In the genomic region with DNA sequence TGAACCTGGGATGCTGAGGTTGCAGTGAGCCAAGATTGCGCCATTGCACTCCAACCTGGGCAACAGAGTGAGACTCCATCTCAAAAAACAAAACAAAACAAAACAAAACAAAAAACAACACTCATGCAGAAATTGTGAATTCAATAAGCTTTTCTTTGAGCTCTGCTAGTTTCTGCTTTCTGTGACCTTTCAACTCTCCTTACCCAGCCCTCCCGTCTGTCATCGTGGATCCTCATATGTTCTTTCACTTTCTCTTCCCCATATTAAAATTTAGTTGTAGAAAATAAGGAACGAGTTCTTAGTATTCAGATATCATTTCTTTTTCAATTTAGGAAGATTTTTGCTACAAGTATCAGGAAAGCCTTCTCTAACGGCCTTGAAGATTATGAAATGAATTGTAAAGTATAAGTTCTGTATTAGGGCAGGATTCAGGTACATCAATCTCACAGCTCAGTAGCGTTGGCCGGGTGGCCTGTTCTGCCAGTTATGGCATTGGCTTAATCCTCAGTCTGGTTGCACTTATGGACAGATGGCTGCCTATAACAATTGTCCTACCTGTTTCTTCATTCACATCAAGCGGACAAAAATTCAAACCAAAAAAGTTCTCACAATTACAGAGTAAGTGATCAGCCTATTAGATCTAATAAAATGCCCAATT, we compare ENCODE assay signal across 18 cellular contexts.
"Had no signal": no experiment of that assay in that cellular context is flagged by ENCODE, and none has a peak within 500 bp of the region (broad histone marks: within the 10 kb centered on the region; RNA-seq: fewer than 3 reads in every experiment).

No MANE protein-coding gene starts in this region.

- H3K36me3 Mint-ChIP-seq: natural killer cell; stimulated activated naive B cell treated with anti-CD40 and anti-IgM and Interleukin-4, amounts not matched to agents 10 μg/mL and 1 μg/mL and 100 μg/mL, for 72 hours had no signal

- ATAC-seq: activated CD4-positive, CD25-positive, alpha-beta regulatory T cell treated with anti-CD3 and anti-CD28 coated beads, Interleukin-2, amount 50 U/mL, for 24 hours; activated naive CD8-positive, alpha-beta T cell treated with anti-CD3 and anti-CD28 coated beads, Interleukin-2, amount 50 U/mL, for 24 hours; activated T-helper 17 cell treated with anti-CD3 and anti-CD28 coated beads, Interleukin-2, amount 50 U/mL, for 72 hours; left ventricle myocardium superior; natural killer cell; stimulated activated naive B cell treated with anti-CD40 and anti-IgM and Interleukin-4, amounts not matched to agents 10 μg/mL and 1 μg/mL and 100 μg/mL, for 72 hours had no signal

- H3K27me3 ChIP-seq: neutrophil, tibial artery, uterus had no signal

- DNase-seq: activated naive CD4-positive, alpha-beta T cell treated with anti-CD3 and anti-CD28 coated beads for 36 hours; activated naive CD8-positive, alpha-beta T cell treated with anti-CD3 and anti-CD28 coated beads, Interleukin-2, amount 50 U/mL, for 24 hours; aorta; cerebellar nuclear complex; effector CD8-positive, alpha-beta T cell; foreskin fibroblast; hippocampal formation; left ventricle myocardium superior; natural killer cell; posterior cingulate gyrus; stimulated activated CD4-positive, alpha-beta T cell treated with anti-CD3 and anti-CD28 coated beads, Interleukin-15, amount 100 ng/mL, for 24 hours; stimulated activated CD4-positive, alpha-beta T cell treated with anti-CD3 and anti-CD28 coated beads, Interleukin-4, amount 100 ng/mL, for 1 hour; stimulated activated naive B cell treated with anti-CD40 and anti-IgM and Interleukin-4, amounts not matched to agents 10 μg/mL and 1 μg/mL and 100 μg/mL, for 72 hours; tibial artery; uterus had no signal

- H3K4me3 ChIP-seq: tibial artery, uterus had no signal

- H3K36me3 ChIP-seq: neutrophil, tibial artery, uterus had no signal

- H3K27me3 Mint-ChIP-seq: activated naive CD8-positive, alpha-beta T cell treated with anti-CD3 and anti-CD28 coated beads, Interleukin-2, amount 50 U/mL, for 24 hours; activated T-helper 17 cell treated with anti-CD3 and anti-CD28 coated beads, Interleukin-2, amount 50 U/mL, for 72 hours; stimulated activated naive B cell treated with anti-CD40 and anti-IgM and Interleukin-4, amounts not matched to agents 10 μg/mL and 1 μg/mL and 100 μg/mL, for 72 hours had no signal

- H3K4me1 ChIP-seq: tibial artery, uterus had no signal

- H3K9me3 Mint-ChIP-seq: activated naive CD8-positive, alpha-beta T cell treated with anti-CD3 and anti-CD28 coated beads, Interleukin-2, amount 50 U/mL, for 24 hours had no signal

- H3K27ac Mint-ChIP-seq: activated naive CD4-positive, alpha-beta T cell treated with anti-CD3 and anti-CD28 coated beads for 36 hours; activated naive CD8-positive, alpha-beta T cell treated with anti-CD3 and anti-CD28 coated beads, Interleukin-2, amount 50 U/mL, for 24 hours; activated T-helper 17 cell treated with anti-CD3 and anti-CD28 coated beads, Interleukin-2, amount 50 U/mL, for 72 hours; natural killer cell; stimulated activated naive B cell treated with anti-CD40 and anti-IgM and Interleukin-4, amounts not matched to agents 10 μg/mL and 1 μg/mL and 100 μg/mL, for 72 hours had no signal

- H3K4me3 Mint-ChIP-seq: activated naive CD4-positive, alpha-beta T cell treated with anti-CD3 and anti-CD28 coated beads for 36 hours; activated naive CD8-positive, alpha-beta T cell treated with anti-CD3 and anti-CD28 coated beads, Interleukin-2, amount 50 U/mL, for 24 hours; activated T-helper 17 cell treated with anti-CD3 and anti-CD28 coated beads, Interleukin-2, amount 50 U/mL, for 72 hours; natural killer cell; stimulated activated naive B cell treated with anti-CD40 and anti-IgM and Interleukin-4, amounts not matched to agents 10 μg/mL and 1 μg/mL and 100 μg/mL, for 72 hours had no signal

- H3K27ac ChIP-seq: neutrophil, tibial artery, uterus had no signal

- H3K4me1 Mint-ChIP-seq: activated naive CD8-positive, alpha-beta T cell treated with anti-CD3 and anti-CD28 coated beads, Interleukin-2, amount 50 U/mL, for 24 hours; activated T-helper 17 cell treated with anti-CD3 and anti-CD28 coated beads, Interleukin-2, amount 50 U/mL, for 72 hours; natural killer cell; stimulated activated naive B cell treated with anti-CD40 and anti-IgM and Interleukin-4, amounts not matched to agents 10 μg/mL and 1 μg/mL and 100 μg/mL, for 72 hours had no signal

- H3K9me3 ChIP-seq: neutrophil, tibial artery, uterus had no signal
